Comparison of ENCODE assay signal across 14 cellular contexts in genomic region chr13:98974053-98974452, GRCh38. TPM values are rescaled to one million over a fixed set of nuclear protein-coding genes. Genes with fewer than 3 reads are reported as not detected.
A peak's percentile ranks its signal among the peaks of the same experiment; 100 is the strongest.
DNase-seq lines count a peak whose midpoint lies in the region; ATAC-seq, FAIRE-seq and TF ChIP-seq lines count a peak whose summit lies in the region.
"Had no signal": no experiment of that assay in that cellular context is flagged by ENCODE, and none has a peak within 500 bp of the region (broad histone marks: within the 10 kb centered on the region; RNA-seq: fewer than 3 reads in every experiment).

No MANE protein-coding gene starts in this region.

- H3K27ac Mint-ChIP-seq in CD8-positive, alpha-beta T cell, result no peak overlapping the region

- CTCF ChIA-PET in CD8-positive, alpha-beta T cell (lab: Charles Lee), result no interaction called here

- no peaks in the 10 kb centered on the region for H3F3A ChIP-seq in MM.1S (ENCODE audit: insufficient read depth, low read length)

- no peak for FAIRE-seq in GM19239 (lab: Jason Lieb, UNC)

- intact Hi-C loops in psoas muscle (cut with DNase I), result no loop called here
- intact Hi-C loops in CD8-positive, alpha-beta T cell (cut with DNase I, micrococcal nuclease), result no loop called here

- 0 out of 2 replicates have a peak, but pooled peaks cover 4% of the 10 kb centered on the region for H3K79me2 ChIP-seq in MM.1S (ENCODE audit: low read length)

- 52 to 57% (median 53%) methylated on average over 2 of the region's 2 CpGs for WGBS in psoas muscle, 3 donors

- no peaks in the 10 kb centered on the region for H3K9me3 Mint-ChIP-seq in CD8-positive, alpha-beta T cell
- H3K9me3 Mint-ChIP-seq: activated naive CD8-positive, alpha-beta T cell treated with anti-CD3 and anti-CD28 coated beads, Interleukin-2, amount 50 U/mL, for 24 hours; CD4-positive, alpha-beta T cell had no signal

- DNase-seq in GM06990 (ENCODE audit: extremely low read depth, insufficient read length), result peak; percentile 37
- peak; percentile 44 for DNase-seq in MV-4-11 (lab: John Stamatoyannopoulos, UW)
- DNase-seq in dermis blood vessel endothelial cell, result peak; percentile 76
- no peak for DNase-seq in psoas muscle
- DNase-seq in DMS153 treated with DMSO at 0.1 percent for 48 hours (lab: John Stamatoyannopoulos, UW; ENCODE audit: unreplicated experiment), result no peak
- DNase-seq in GM19239 (ENCODE audit: insufficient read length, low spot score), result no peak
- DNase-seq in MM.1S, result no peak
- DNase-seq in CD8-positive, alpha-beta T cell, result no peak
- DNase-seq: activated naive CD8-positive, alpha-beta T cell treated with anti-CD3 and anti-CD28 coated beads, Interleukin-2, amount 50 U/mL, for 24 hours; CD4-positive, alpha-beta T cell; NCI-H524 treated with DMSO at 0.1 percent for 48 hours; stimulated activated CD4-positive, alpha-beta T cell treated with anti-CD3 and anti-CD28 coated beads, Interleukin-1b, Interleukin-23, amount 100 ng/mL, for 48 hours; WERI-Rb-1 had no signal

- POLR2A ChIA-PET in CD8-positive, alpha-beta T cell (lab: Charles Lee), result no interaction called here

- H2AFZ ChIP-seq in MM.1S (ENCODE audit: low read length), result no peak overlapping the region

- no peak overlapping the region for H3K4me3 ChIP-seq in GM06990 (replicated peaks; ENCODE audit: low read depth, low read length)
- peak overlapping the region; percentile 32 for H3K4me3 ChIP-seq in psoas muscle
- no peak overlapping the region for H3K4me3 ChIP-seq in MM.1S (ENCODE audit: low read length)
- H3K4me3 ChIP-seq in CD8-positive, alpha-beta T cell (ENCODE audit: low read depth, low read length), result no peak overlapping the region
- H3K4me3 ChIP-seq: SJSA1 had no signal

- H3K27me3 ChIP-seq in GM06990 (replicated peaks; ENCODE audit: control insufficient read depth, insufficient read depth, low read length) (no peaks in the 10 kb centered on the region), psoas muscle (ENCODE audit: insufficient read depth in 3 of 3, low read length in 2 of 3) (peaks cover 0 to 10% (median 0%) of the 10 kb centered on the region in 3 donors), MM.1S (replicated peaks; ENCODE audit: insufficient read depth, low read length) (no peaks in the 10 kb centered on the region)
- H3K27me3 ChIP-seq in CD8-positive, alpha-beta T cell (ENCODE audit: insufficient read depth, low read length), result no peaks in the 10 kb centered on the region
- H3K27me3 ChIP-seq: SJSA1 had no signal

- peaks cover 77% of the 10 kb centered on the region for H3K4me1 Mint-ChIP-seq in CD8-positive, alpha-beta T cell (ENCODE audit: low read depth)

- TF ChIP-seq CTCF in GM06990 (IDR thresholded peaks at IDR 0.05; ENCODE audit: insufficient read depth, low read length, poor library complexity, severe bottlenecking), result no peak
- TF ChIP-seq CTCF in psoas muscle (IDR thresholded peaks at IDR 0.05), result no peak
- TF ChIP-seq CTCF in MM.1S (IDR thresholded peaks at IDR 0.05; ENCODE audit: low read length), result no peak
- TF ChIP-seq CTCF in CD8-positive, alpha-beta T cell (IDR thresholded peaks at IDR 0.05), result no peak

- no peaks in the 10 kb centered on the region for H3K27me3 Mint-ChIP-seq in CD8-positive, alpha-beta T cell (ENCODE audit: low read depth)
- H3K27me3 Mint-ChIP-seq: activated naive CD8-positive, alpha-beta T cell treated with anti-CD3 and anti-CD28 coated beads, Interleukin-2, amount 50 U/mL, for 24 hours; CD4-positive, alpha-beta T cell had no signal

- H3K27ac ChIP-seq in psoas muscle, result peak overlapping the region; percentile 38
- no peak overlapping the region for H3K27ac ChIP-seq in MM.1S (ENCODE audit: low read length)
- H3K27ac ChIP-seq in CD8-positive, alpha-beta T cell (ENCODE audit: low read depth, low read length), result no peak overlapping the region
- H3K27ac ChIP-seq: WERI-Rb-1 had no signal

- H3K4me3 Mint-ChIP-seq in CD8-positive, alpha-beta T cell, result no peak overlapping the region
- H3K4me3 Mint-ChIP-seq: activated naive CD8-positive, alpha-beta T cell treated with anti-CD3 and anti-CD28 coated beads, Interleukin-2, amount 50 U/mL, for 24 hours; CD4-positive, alpha-beta T cell had no signal

- no peaks in the 10 kb centered on the region for H3K9me2 ChIP-seq in MM.1S (replicated peaks; ENCODE audit: insufficient read depth, low read length)

- no peaks in the 10 kb centered on the region for H4K20me1 ChIP-seq in MM.1S (ENCODE audit: insufficient read depth, low read length)

- H3K9me3 ChIP-seq in psoas muscle (no peaks in the 10 kb centered on the region), MM.1S (replicated peaks; ENCODE audit: insufficient read depth, low read length) (no peaks in the 10 kb centered on the region)
- H3K9me3 ChIP-seq in CD8-positive, alpha-beta T cell (ENCODE audit: low read length), result no peaks in the 10 kb centered on the region
- H3K9me3 ChIP-seq: SJSA1 had no signal

- peaks cover 2% of the 10 kb centered on the region for H3K36me3 Mint-ChIP-seq in CD8-positive, alpha-beta T cell

- ATAC-seq in psoas muscle, result peak in 1 of 4 donors; percentile 22
- ATAC-seq in CD8-positive, alpha-beta T cell, result no peak
- ATAC-seq: activated naive CD8-positive, alpha-beta T cell treated with anti-CD3 and anti-CD28 coated beads, Interleukin-2, amount 50 U/mL, for 24 hours had no signal

- no peaks in the 10 kb centered on the region for H3K36me3 ChIP-seq in GM06990 (ENCODE audit: control insufficient read depth, insufficient read depth, low read length)
- no peaks in the 10 kb centered on the region for H3K36me3 ChIP-seq in psoas muscle (ENCODE audit: insufficient read depth in 1 of 2, low read depth in 1 of 2)
- no peaks in the 10 kb centered on the region for H3K36me3 ChIP-seq in MM.1S (replicated peaks; ENCODE audit: insufficient read depth, low read length)
- no peaks in the 10 kb centered on the region for H3K36me3 ChIP-seq in CD8-positive, alpha-beta T cell (ENCODE audit: insufficient read depth, low read length)
- H3K36me3 ChIP-seq: SJSA1, WERI-Rb-1 had no signal

- H3K4me1 ChIP-seq in psoas muscle (peaks cover 12% of the 10 kb centered on the region), MM.1S (ENCODE audit: low read length) (no peaks in the 10 kb centered on the region)
- peaks cover 46% of the 10 kb centered on the region for H3K4me1 ChIP-seq in CD8-positive, alpha-beta T cell (ENCODE audit: insufficient read depth, low read length)

- H3K9ac ChIP-seq in MM.1S (ENCODE audit: low read length), result no peak overlapping the region

- H3K4me2 ChIP-seq in MM.1S (ENCODE audit: low read depth, low read length), result no peak overlapping the region

RNA-seq across cellular contexts. Expression of gene DOCK9, which starts 3.8 kb away (rescaled TPM):
- 556 and 666 TPM in 2 replicates for total RNA-seq in dermis blood vessel endothelial cell
- 10 to 100 TPM; 14.8 to 39.5 (median 28.5) TPM for total RNA-seq in psoas muscle
- 10 to 100 TPM; 13.8 to 26.3 (median 14.6) TPM for polyA plus RNA-seq in psoas muscle
- total RNA-seq in CD8-positive, alpha-beta T cell, result 10 to 100 TPM; 66.3 to 75.5 TPM

Comparison
In these comparisons a context has a peak if more than half of its experiments do, and no peak if none do; other contexts are left out.
1. DNase-seq: peak in GM06990 (single experiment), MV-4-11 (single experiment) and dermis blood vessel endothelial cell (single experiment); none in psoas muscle (0 of 2), DMS153 treated with DMSO at 0.1 percent for 48 hours (single experiment), GM19239 (single experiment), MM.1S (single experiment) and CD8-positive, alpha-beta T cell (0 of 7).